Comparison of ENCODE assay signal across 9 cellular contexts in genomic region chr1:21669287-21670058, GRCh38. TPM values are rescaled to one million over a fixed set of nuclear protein-coding genes. Genes with fewer than 3 reads are reported as not detected.
DNase-seq lines count a peak whose midpoint lies in the region; ATAC-seq and TF ChIP-seq lines count a peak whose summit lies in the region.
"Had no signal": no experiment of that assay in that cellular context is flagged by ENCODE, and none has a peak within 500 bp of the region (broad histone marks: within the 10 kb centered on the region; RNA-seq: fewer than 3 reads in every experiment).

Gene RAP1GAP, minus strand, starts transcription at chr1:21669357. Its CDS starts 49,325 bp downstream, at chr1:21620032.

- 5% methylated on average over 31 of the region's 61 CpGs; no CpG with 5 or more reads in 1 of the 2 experiments for WGBS in IMR-90 (ENCODE audit: extremely low coverage in 2 of 2, insufficient read length in 1 of 2), 2 experiments

- H3K4ac ChIP-seq in IMR-90 (ENCODE audit: low read depth, low read length), result no peak within 1 kb of the TSS

- no peak within 1 kb of the TSS for H3K23ac ChIP-seq in IMR-90 (ENCODE audit: low read depth, low read length)

- no peak within 1 kb of the TSS for H4K5ac ChIP-seq in IMR-90 (ENCODE audit: low read depth, low read length)

- POLR2A ChIA-PET in IMR-90 (lab: Charles Lee; ENCODE audit: unreplicated experiment), result interaction anchor here (0.6 kb wide), 1 partner anchor 269 kb away, joined by 3 read pairs; no protein-coding TSS in a partner anchor

- no peak for TF ChIP-seq POLR2A in IMR-90 (IDR thresholded peaks at IDR 0.05; ENCODE audit: low read depth, low read length)

- H3K27me3 Mint-ChIP-seq in CD4-positive, CD25-positive, alpha-beta regulatory T cell, result peaks cover 54% of the 10 kb centered on the region
- H3K27me3 Mint-ChIP-seq in nephron progenitor cell (ENCODE audit: low read depth, poor library complexity), result peaks cover 37% of the 10 kb centered on the region

- peak within 1 kb of the TSS; percentile 57 for H3K4me3 ChIP-seq in CD4-positive, CD25-positive, alpha-beta regulatory T cell (ENCODE audit: low read depth, low read length)
- peak within 1 kb of the TSS; percentile 22; the same call in 1 of the 2 replicates for H3K4me3 ChIP-seq in IMR-90 (ENCODE audit: insufficient read depth, low read depth, low read length)

- in situ Hi-C loops in IMR-90 (cut with MboI; ENCODE audit: low sequenced_read_pairs), result no loop called here

- CTCF ChIA-PET in IMR-90 (lab: Yijun Ruan, JAX), result no interaction called here

- no peak within 1 kb of the TSS for H3K56ac ChIP-seq in IMR-90 (ENCODE audit: extremely low read depth, insufficient read depth, low read length)

- no peak within 1 kb of the TSS for H3K9ac ChIP-seq in IMR-90 (ENCODE audit: low read depth, low read length)

- H3K14ac ChIP-seq in IMR-90 (replicated peaks; ENCODE audit: low read depth, low read length), result no peak within 1 kb of the TSS

- dilution Hi-C loops in IMR-90 (cut with HindIII; ENCODE audit: low sequenced_read_pairs, unreplicated experiment), result no loop called here

- H3K27me3 ChIP-seq in CD4-positive, CD25-positive, alpha-beta regulatory T cell (ENCODE audit: control insufficient read depth, insufficient read depth, low read length), result peaks cover 10% of the 10 kb centered on the region
- peaks cover 65% of the 10 kb centered on the region for H3K27me3 ChIP-seq in IMR-90 (ENCODE audit: control insufficient read depth, insufficient read depth, low read length)

- peaks cover 20% of the 10 kb centered on the region; the same call in 1 of the 2 replicates for H4K20me1 ChIP-seq in IMR-90 (ENCODE audit: insufficient read depth, low read length)

- H4K8ac ChIP-seq in IMR-90 (ENCODE audit: low read depth in 2 of 2, low read length in 2 of 2), result no peak within 1 kb of the TSS

- H3K9me1 ChIP-seq in IMR-90 (ENCODE audit: insufficient read depth, low read length), result no peaks in the 10 kb centered on the region; the same call in 1 of the 2 replicates

- peak within 1 kb of the TSS; percentile 23 to 85 (median 79) for H3K4me3 Mint-ChIP-seq in CD4-positive, CD25-positive, alpha-beta regulatory T cell
- H3K4me3 Mint-ChIP-seq in nephron progenitor cell, result peak within 1 kb of the TSS; percentile 55

- TF ChIP-seq RAD21 in IMR-90 (IDR thresholded peaks at IDR 0.05; ENCODE audit: low read length), result no peak

- peak within 1 kb of the TSS in 1 of 3 donors; percentile 38 for H3K27ac Mint-ChIP-seq in CD4-positive, CD25-positive, alpha-beta regulatory T cell
- H3K27ac Mint-ChIP-seq in nephron progenitor cell, result no peak within 1 kb of the TSS

- H2AK5ac ChIP-seq in IMR-90 (ENCODE audit: low read depth, low read length), result peak within 1 kb of the TSS; percentile 18; the same call in 1 of the 2 replicates

- H2AK9ac ChIP-seq in IMR-90 (replicated peaks; ENCODE audit: low read depth, low read length, poor library complexity), result peak within 1 kb of the TSS; percentile 37

- peak within 1 kb of the TSS; percentile 56 for H3K4me2 ChIP-seq in IMR-90 (ENCODE audit: low read depth, low read length)

- H3K27ac ChIP-seq in CD4-positive, CD25-positive, alpha-beta regulatory T cell (ENCODE audit: insufficient read depth, low read length, poor library complexity, severe bottlenecking), result no peak within 1 kb of the TSS
- H3K27ac ChIP-seq in IMR-90 (ENCODE audit: insufficient read depth, low read length), result no peak within 1 kb of the TSS

- H2BK5ac ChIP-seq in IMR-90 (ENCODE audit: low read depth, low read length, poor library complexity, severe bottlenecking), result no peak within 1 kb of the TSS

- peak; percentile 60 to 62 for ATAC-seq in CD4-positive, CD25-positive, alpha-beta regulatory T cell (ENCODE audit: low read depth in 2 of 2)
- ATAC-seq in IMR-90 (ENCODE audit: low read depth) (peak; percentile 36), esophagus mucosa (peak; percentile 51), HG02981 (IDR thresholded peaks at IDR 0.05; ENCODE audit: unreplicated experiment) (no peak), GM18517 (IDR thresholded peaks at IDR 0.05; ENCODE audit: unreplicated experiment) (no peak)

- no peak within 1 kb of the TSS for H2BK15ac ChIP-seq in IMR-90 (ENCODE audit: low read depth, low read length)

- H3K4me1 ChIP-seq in CD4-positive, CD25-positive, alpha-beta regulatory T cell (ENCODE audit: control insufficient read depth, insufficient read depth, low read length, poor library complexity, severe bottlenecking), result peaks cover 21% of the 10 kb centered on the region
- H3K4me1 ChIP-seq in IMR-90 (ENCODE audit: control insufficient read depth, insufficient read depth, low read length), result peaks cover 4% of the 10 kb centered on the region; the same call in 1 of the 2 replicates

- no peaks in the 10 kb centered on the region for H3K36me3 Mint-ChIP-seq in CD4-positive, CD25-positive, alpha-beta regulatory T cell
- H3K36me3 Mint-ChIP-seq in nephron progenitor cell (ENCODE audit: low read depth), result no peaks in the 10 kb centered on the region

- no peaks in the 10 kb centered on the region for H3K79me1 ChIP-seq in IMR-90 (ENCODE audit: low read depth in 1 of 2, low read length in 2 of 2)

- no peak within 1 kb of the TSS for H2BK20ac ChIP-seq in IMR-90 (ENCODE audit: low read depth, low read length)

- TF ChIP-seq CTCF in IMR-90 (conservative IDR thresholded peaks at IDR 0.05; ENCODE audit: low read depth, low read length), result no peak
- no peak for TF ChIP-seq CTCF in nephron progenitor cell (IDR thresholded peaks at IDR 0.05)

- peaks cover 0 to 13% (median 0%) of the 10 kb centered on the region in 4 donors for H3K4me1 Mint-ChIP-seq in CD4-positive, CD25-positive, alpha-beta regulatory T cell
- H3K4me1 Mint-ChIP-seq in nephron progenitor cell, result peaks cover 47% of the 10 kb centered on the region

- no peaks in the 10 kb centered on the region for H3K9me3 Mint-ChIP-seq in CD4-positive, CD25-positive, alpha-beta regulatory T cell
- H3K9me3 Mint-ChIP-seq in nephron progenitor cell, result no peaks in the 10 kb centered on the region

- peak within 1 kb of the TSS; percentile 50 for H2AFZ ChIP-seq in IMR-90 (replicated peaks; ENCODE audit: low read length, poor library complexity)

- no TSS peak for BruUV-seq in IMR-90 (replicated peaks; lab: Mats Ljungman, UMichigan)

- H3K9me3 ChIP-seq in CD4-positive, CD25-positive, alpha-beta regulatory T cell (ENCODE audit: control insufficient read depth in 2 of 2, low read length in 2 of 2), result no peaks in the 10 kb centered on the region
- no peaks in the 10 kb centered on the region for H3K9me3 ChIP-seq in IMR-90 (ENCODE audit: control insufficient read depth, insufficient read depth, low read length)

- DNase-seq in CD4-positive, CD25-positive, alpha-beta regulatory T cell, result peak in 1 of 3 donors; percentile 28
- DNase-seq in IMR-90 (no peak), nephron progenitor cell (peak; percentile 67), H4 (ENCODE audit: low spot score) (no peak)
- DNase-seq in activated CD4-positive, alpha-beta T cell treated with anti-CD3 and anti-CD28 coated beads, Interleukin-2, amount 50 U/mL, for 1 hour, result peak; percentile 32

- no peaks in the 10 kb centered on the region for H3K36me3 ChIP-seq in CD4-positive, CD25-positive, alpha-beta regulatory T cell (ENCODE audit: control insufficient read depth, insufficient read depth, low read length)
- H3K36me3 ChIP-seq in IMR-90 (ENCODE audit: control insufficient read depth, insufficient read depth, low read length), result no peaks in the 10 kb centered on the region

- H2BK120ac ChIP-seq in IMR-90 (ENCODE audit: low read depth, low read length), result no peak within 1 kb of the TSS

- intact Hi-C loops in IMR-90 (cut with micrococcal nuclease), result no loop called here

- no peak within 1 kb of the TSS for H4K91ac ChIP-seq in IMR-90 (ENCODE audit: insufficient read depth, low read depth, low read length)

- H3K18ac ChIP-seq in IMR-90 (ENCODE audit: low read depth, low read length), result no peak within 1 kb of the TSS

TF ChIP-seq in IMR-90, 13 proteins besides CTCF, POLR2A, EP300 and RAD21:
- TF ChIP-seq USF2 (IDR thresholded peaks at IDR 0.05; ENCODE audit: low read depth, low read length), result peak; percentile 66
- no peak for TF ChIP-seq BHLHE40 (IDR thresholded peaks at IDR 0.05; ENCODE audit: low read depth, low read length)
- TF ChIP-seq MAZ (IDR thresholded peaks at IDR 0.05; ENCODE audit: borderline replicate concordance, low read depth, low read length), result peak; percentile 23; the same call in 1 of the 2 replicates

RNA-seq across cellular contexts. Expression of gene RAP1GAP, which starts in this region (rescaled TPM):
- total RNA-seq in CD4-positive, CD25-positive, alpha-beta regulatory T cell, result 0.84 TPM
- polyA plus RNA-seq in CD4-positive, CD25-positive, alpha-beta regulatory T cell, result not detected
- under 0.01 TPM in 1 of 2 replicates, not detected in the other for total RNA-seq in IMR-90 (2012; rRNA removed)
- polyA plus RNA-seq in IMR-90 (2012; rRNA removed), result 0.10 and 0.20 TPM in 2 replicates
- 0.05 and 0.08 TPM in 2 replicates for polyA plus RNA-seq in IMR-90 (2012; cell fraction: cytosol; rRNA removed)
- 0.21 and 0.33 TPM in 2 replicates for polyA plus RNA-seq in IMR-90 (2012; cell fraction: nucleus; rRNA removed; ENCODE audit: low replicate concordance)
- 3.0 TPM for total RNA-seq in esophagus mucosa
- 2.0 and 2.3 TPM in 2 replicates for total RNA-seq in H4 (2014; rRNA removed; shearing (Covaris generic))
- total RNA-seq: glomerular endothelial cell had no signal

Comparison
In these comparisons a context has a peak if more than half of its experiments do, and no peak if none do; other contexts are left out.
1. Peak in ATAC-seq and H3K4me3 ChIP-seq in CD4-positive, CD25-positive, alpha-beta regulatory T cell; RNA of the gene not detected or under 1 TPM.
2. Peak in ATAC-seq, H3K4me3 ChIP-seq and H3K4me2 ChIP-seq in IMR-90; RNA of the gene not detected or under 1 TPM.
3. DNase-seq: peak in activated CD4-positive, alpha-beta T cell treated with anti-CD3 and anti-CD28 coated beads, Interleukin-2, amount 50 U/mL, for 1 hour (single experiment) and nephron progenitor cell (single experiment); none in IMR-90 (single experiment) and H4 (single experiment).